1 cellular context compared by ENCODE assay signal in genomic region chr1:161197560-161198205, GRCh38.
TF ChIP-seq lines count a peak whose summit lies in the region.

No MANE protein-coding gene starts in this region.

TF ChIP-seq in K562, 482 proteins besides CTCF, POLR2A, EP300 and RAD21:
- TF ChIP-seq, protein P1, sequence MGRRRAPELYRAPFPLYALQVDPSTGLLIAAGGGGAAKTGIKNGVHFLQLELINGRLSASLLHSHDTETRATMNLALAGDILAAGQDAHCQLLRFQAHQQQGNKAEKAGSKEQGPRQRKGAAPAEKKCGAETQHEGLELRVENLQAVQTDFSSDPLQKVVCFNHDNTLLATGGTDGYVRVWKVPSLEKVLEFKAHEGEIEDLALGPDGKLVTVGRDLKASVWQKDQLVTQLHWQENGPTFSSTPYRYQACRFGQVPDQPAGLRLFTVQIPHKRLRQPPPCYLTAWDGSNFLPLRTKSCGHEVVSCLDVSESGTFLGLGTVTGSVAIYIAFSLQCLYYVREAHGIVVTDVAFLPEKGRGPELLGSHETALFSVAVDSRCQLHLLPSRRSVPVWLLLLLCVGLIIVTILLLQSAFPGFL (CRISPR knock-in tag; IDR thresholded peaks at IDR 0.05), result no peak
- no peak for TF ChIP-seq RBM15 (IDR thresholded peaks at IDR 0.05; ENCODE audit: insufficient read depth, low read length)
- TF ChIP-seq HNRNPLL (IDR thresholded peaks at IDR 0.05; ENCODE audit: low read depth, low read length, poor library complexity, severe bottlenecking), result no peak
- TF ChIP-seq WHSC1 (IDR thresholded peaks at IDR 0.05; ENCODE audit: low read length), result no peak
- TF ChIP-seq CC2D1A (IDR thresholded peaks at IDR 0.05), result no peak
- TF ChIP-seq BRD9 (IDR thresholded peaks at IDR 0.05; ENCODE audit: low read depth, partially characterized antibody), result no peak
- TF ChIP-seq, protein P2, sequence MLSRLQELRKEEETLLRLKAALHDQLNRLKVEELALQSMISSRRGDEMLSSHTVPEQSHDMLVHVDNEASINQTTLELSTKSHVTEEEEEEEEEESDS (CRISPR knock-in tag; IDR thresholded peaks at IDR 0.05), result no peak
- no peak for TF ChIP-seq SUPT5H (IDR thresholded peaks at IDR 0.05)
- TF ChIP-seq RBM39 (optimal IDR thresholded peaks at IDR 0.05; ENCODE audit: low read depth, low read length), result no peak
